Comparison of ENCODE assay signal across 12 cellular contexts in genomic region chr3:27454914-27455313, GRCh38. TPM values are rescaled to one million over a fixed set of nuclear protein-coding genes. Genes with fewer than 3 reads are reported as not detected.
DNase-seq lines count a peak whose midpoint lies in the region; ATAC-seq, FAIRE-seq and TF ChIP-seq lines count a peak whose summit lies in the region.
"Had no signal": no experiment of that assay in that cellular context is flagged by ENCODE, and none has a peak within 500 bp of the region (broad histone marks: within the 10 kb centered on the region; RNA-seq: fewer than 3 reads in every experiment).

No MANE protein-coding gene starts in this region.

- no peaks in the 10 kb centered on the region for H3K9me3 Mint-ChIP-seq in naive B cell

- no peak overlapping the region for H3K4me3 ChIP-seq in heart right ventricle

- no peaks in the 10 kb centered on the region for H3K9me3 ChIP-seq in heart right ventricle
- H3K9me3 ChIP-seq: neutrophil had no signal

- peak overlapping the region in 4 of 6 donors; percentile 3 to 56 (median 30) for H3K27ac Mint-ChIP-seq in naive B cell

- ATAC-seq in GM18858 (IDR thresholded peaks at IDR 0.05; ENCODE audit: unreplicated experiment) (peak; percentile 71), GM21825 (IDR thresholded peaks at IDR 0.05; ENCODE audit: unreplicated experiment) (peak; percentile 80), naive B cell (ENCODE audit: low read depth in 2 of 2) (no peak), heart right ventricle (no peak)

- H3K36me3 Mint-ChIP-seq in naive B cell: peaks cover 0 to 4% of the 10 kb centered on the region in 2 donors

- no peak for FAIRE-seq in D721Med (lab: Jason Lieb, UNC)
- FAIRE-seq: TTC549 had no signal

- H3K27ac ChIP-seq in heart right ventricle: no peak overlapping the region
- H3K27ac ChIP-seq: epithelial cell of prostate, neutrophil had no signal

- H3K4me3 Mint-ChIP-seq in naive B cell: peak overlapping the region in 1 of 8 donors; percentile 47

- H3K36me3 ChIP-seq in heart right ventricle: no peaks in the 10 kb centered on the region
- H3K36me3 ChIP-seq: neutrophil had no signal

- H3K4me1 Mint-ChIP-seq in naive B cell: peaks cover 24 to 53% (median 33%) of the 10 kb centered on the region in 3 donors

- intact Hi-C loops in heart right ventricle (cut with DNase I): no loop called here

- DNase-seq in MV-4-11 (lab: John Stamatoyannopoulos, UW) (peak; percentile 75), naive B cell (no peak), epidermal melanocyte (ENCODE audit: insufficient read length, low spot score) (no peak), heart right ventricle (no peak), D721Med (ENCODE audit: insufficient read length, low spot score) (no peak)
- DNase-seq in activated CD4-positive, alpha-beta T cell treated with anti-CD3 and anti-CD28 coated beads for 48 hours: no peak
- DNase-seq: NCI-H1092 had no signal

- H3K4me1 ChIP-seq in heart right ventricle: peaks cover 0 to 40% (median 6%) of the 10 kb centered on the region in 9 donors

- TF ChIP-seq CTCF in heart right ventricle (IDR thresholded peaks at IDR 0.05) (no peak), D721Med (IDR thresholded peaks at IDR 0.05; ENCODE audit: insufficient read depth, missing control alignments) (no peak)

- no peaks in the 10 kb centered on the region for H3K27me3 Mint-ChIP-seq in naive B cell

- H3K27me3 ChIP-seq in heart right ventricle: no peaks in the 10 kb centered on the region
- H3K27me3 ChIP-seq: neutrophil had no signal

RNA-seq across cellular contexts. Expression of gene SLC4A7, which starts 29.3 kb away (rescaled TPM):
- polyA plus RNA-seq in naive B cell (ENCODE audit: low read depth in 6 of 6) (10 to 100 TPM in 5 of 6 donors, 1 to 10 TPM in 1; 3.8 to 21.0 (median 12.2) TPM), heart right ventricle (1 to 10 TPM; 3.0 to 3.3 TPM)
- 10 to 100 TPM in 8 of 10 donors, 1 to 10 TPM in 2; 8.0 to 18.7 (median 13.1) TPM for total RNA-seq in heart right ventricle

Comparison
In these comparisons a context has a peak if more than half of its experiments do, and no peak if none do; other contexts are left out.
1. ATAC-seq: peak in GM18858 (single experiment) and GM21825 (single experiment); none in naive B cell (0 of 2) and heart right ventricle (0 of 8).